Comparison of ENCODE assay signal across 27 cellular contexts in genomic region chr17:12136243-12136642, GRCh38.
DNase-seq lines count a peak whose midpoint lies in the region; ATAC-seq and TF ChIP-seq lines count a peak whose summit lies in the region.
"Had no signal": no experiment of that assay in that cellular context is flagged by ENCODE, and none has a peak within 500 bp of the region (broad histone marks: within the 10 kb centered on the region; RNA-seq: fewer than 3 reads in every experiment).

No MANE protein-coding gene starts in this region.

- no peak overlapping the region for H3K4me2 ChIP-seq in SK-N-SH
- H3K4me2 ChIP-seq: A549; BLaER1; BLaER1 treated with 17β-estradiol and CSF1 and Interleukin-3, amounts not matched to agents 10 nM and 100 nM had no signal

- no peaks in the 10 kb centered on the region for H3K9me3 ChIP-seq in SK-N-SH
- H3K9me3 ChIP-seq: BE2C, Caco-2 had no signal

- no peak overlapping the region for H3K27ac ChIP-seq in SK-N-SH (ENCODE audit: low read depth in 2 of 2, low read length in 1 of 2)
- H3K27ac ChIP-seq: 22Rv1; A549; BLaER1; BLaER1 treated with 17β-estradiol and CSF1 and Interleukin-3, amounts not matched to agents 10 nM and 100 nM; C4-2B had no signal

- no peak overlapping the region for H3K4me3 ChIP-seq in SK-N-SH (ENCODE audit: low read depth in 2 of 2, low read length in 1 of 2)
- H3K4me3 ChIP-seq: A549; BLaER1; BLaER1 treated with 17β-estradiol and CSF1 and Interleukin-3, amounts not matched to agents 10 nM and 100 nM had no signal

- no peak for TF ChIP-seq RAD21 in SK-N-SH (IDR thresholded peaks at IDR 0.05; ENCODE audit: low read length)

- H2AFZ ChIP-seq in SK-N-SH (ENCODE audit: low read depth): no peak overlapping the region

- H3K9me2 ChIP-seq in SK-N-SH: no peaks in the 10 kb centered on the region

- CTCF ChIA-PET in SK-N-SH (lab: Yijun Ruan, JAX): no interaction called here

- H3K36me3 ChIP-seq in SK-N-SH (replicated peaks in 1 of 2; ENCODE audit: control insufficient read depth in 1 of 2, insufficient read depth in 2 of 2, low read length in 1 of 2): peaks cover 30 to 58% of the 10 kb centered on the region in 2 experiments
- H3K36me3 ChIP-seq: BE2C had no signal

- no peak for ATAC-seq in SK-N-SH treated with all-trans-retinoic acid at 6 μM for 48 hours
- ATAC-seq: A549; CD8-positive, alpha-beta T cell had no signal

- TF ChIP-seq EP300 in SK-N-SH (IDR thresholded peaks at IDR 0.05; ENCODE audit: borderline replicate concordance in 1 of 2, low read depth in 1 of 2, low read length in 1 of 2): no peak

- no peak overlapping the region for H3K9ac ChIP-seq in SK-N-SH
- H3K9ac ChIP-seq: BLaER1; BLaER1 treated with 17β-estradiol and CSF1 and Interleukin-3, amounts not matched to agents 10 nM and 100 nM had no signal

- no peaks in the 10 kb centered on the region for H3K27me3 ChIP-seq in SK-N-SH (ENCODE audit: insufficient read depth)
- H3K27me3 ChIP-seq: BE2C; BLaER1; BLaER1 treated with 17β-estradiol and CSF1 and Interleukin-3, amounts not matched to agents 10 nM and 100 nM had no signal

- H3K4me1 ChIP-seq in SK-N-SH (ENCODE audit: control insufficient read depth in 1 of 2, insufficient read depth in 2 of 2, low read depth in 1 of 2, low read length in 1 of 2): no peaks in the 10 kb centered on the region
- H3K4me1 ChIP-seq: A549; BE2C; BLaER1; BLaER1 treated with 17β-estradiol and CSF1 and Interleukin-3, amounts not matched to agents 10 nM and 100 nM; Caco-2 had no signal

- no peaks in the 10 kb centered on the region for H3F3A ChIP-seq in SK-N-SH (replicated peaks; ENCODE audit: insufficient read depth)

- no peak for DNase-seq in SK-N-SH
- DNase-seq: 8988T; ACHN; AML-193; BE2C; C1 segment of cervical spinal cord; Caco-2; Calu3; CD4-positive, alpha-beta memory T cell; CD4-positive, alpha-beta T cell; CD4-positive, CD25-positive, alpha-beta regulatory T cell; CD8-positive, alpha-beta memory T cell; CD8-positive, alpha-beta T cell; COR-L47; DMS 273 treated with DMSO at 0.1 percent for 48 hours; DMS153; DMS53; DMS79; DMS79 treated with DMSO at 0.1 percent for 48 hours; DND-41; EL had no signal

- POLR2A ChIA-PET in SK-N-SH (lab: Yijun Ruan, JAX): no interaction called here

- WGBS in SK-N-SH (ENCODE audit: low lambda C conversion rate): 59% methylated on average over 1 of the region's 1 CpG

- no peaks in the 10 kb centered on the region for H4K20me1 ChIP-seq in SK-N-SH (ENCODE audit: insufficient read depth)
- H4K20me1 ChIP-seq: BLaER1; BLaER1 treated with 17β-estradiol and CSF1 and Interleukin-3, amounts not matched to agents 10 nM and 100 nM had no signal

- no peak for TF ChIP-seq CTCF in SK-N-SH (IDR thresholded peaks at IDR 0.05)

- no peaks in the 10 kb centered on the region; the same call in 1 of the 2 replicates for H3K79me2 ChIP-seq in SK-N-SH (ENCODE audit: insufficient read depth)

TF ChIP-seq in SK-N-SH treated with all-trans-retinoic acid at 6 μM for 48 hours, 23 proteins besides CTCF, POLR2A, EP300 and RAD21:
- peak; percentile 90 for TF ChIP-seq ZFP30 (CRISPR knock-in tag; IDR thresholded peaks at IDR 0.05)
- no peak for TF ChIP-seq BACH2 (CRISPR knock-in tag; IDR thresholded peaks at IDR 0.05; ENCODE audit: borderline replicate concordance)
- TF ChIP-seq GLIS3 (CRISPR knock-in tag; IDR thresholded peaks at IDR 0.05): no peak

TF ChIP-seq in SK-N-SH, 30 proteins besides CTCF, POLR2A, EP300 and RAD21:
- TF ChIP-seq PBX3 (IDR thresholded peaks at IDR 0.05) (no peak), YY1 (IDR thresholded peaks at IDR 0.05; ENCODE audit: low read depth) (no peak), REST (IDR thresholded peaks at IDR 0.05; ENCODE audit: low read depth, low read length) (no peak), GATA2 (CRISPR knock-in tag; IDR thresholded peaks at IDR 0.05) (no peak), USF1 (IDR thresholded peaks at IDR 0.05; ENCODE audit: borderline replicate concordance, low read depth) (no peak), USF2 (IDR thresholded peaks at IDR 0.05; ENCODE audit: borderline replicate concordance, low read depth, low read length) (no peak), MEF2A (IDR thresholded peaks at IDR 0.05; ENCODE audit: borderline replicate concordance, low read depth) (no peak)
